In the genomic region with DNA sequence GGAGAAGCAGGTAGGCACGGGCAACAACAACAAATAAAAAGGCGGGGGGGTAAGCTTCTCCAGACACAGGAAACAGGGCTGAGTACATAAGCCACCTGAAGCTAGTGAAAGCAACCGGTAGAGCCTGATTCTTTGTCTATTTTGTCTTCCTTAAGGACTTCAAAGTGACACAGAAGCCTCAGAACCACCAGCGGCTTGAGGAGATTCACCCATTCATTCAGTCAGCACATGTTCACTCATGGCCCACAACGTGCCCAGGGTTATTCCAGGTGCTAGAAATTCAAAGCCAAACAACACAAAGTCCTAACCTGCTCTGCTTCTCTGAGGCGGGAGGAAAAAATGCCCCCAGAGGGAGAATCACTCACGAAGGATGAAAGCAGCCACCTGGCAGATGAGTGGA, we compare ENCODE assay signal across 27 cellular contexts.
A peak's percentile ranks its signal among the peaks of the same experiment; 100 is the strongest.
DNase-seq lines count a peak whose midpoint lies in the region; ATAC-seq, FAIRE-seq and TF ChIP-seq lines count a peak whose summit lies in the region.
"Had no signal": no experiment of that assay in that cellular context is flagged by ENCODE, and none has a peak within 500 bp of the region (broad histone marks: within the 10 kb centered on the region; RNA-seq: fewer than 3 reads in every experiment).

No MANE protein-coding gene starts in this region.

- no peaks in the 10 kb centered on the region for H3K36me3 ChIP-seq in GM23338 (ENCODE audit: insufficient read depth)
- no peaks in the 10 kb centered on the region for H3K36me3 ChIP-seq in H1 (ENCODE audit: control insufficient read depth in 2 of 4, insufficient read depth in 4 of 4, low read length in 3 of 4)
- no peaks in the 10 kb centered on the region for H3K36me3 ChIP-seq in smooth muscle cell (ENCODE audit: low read depth)
- no peaks in the 10 kb centered on the region for H3K36me3 ChIP-seq in aorta (ENCODE audit: control insufficient read depth in 1 of 2, insufficient read depth in 2 of 2, low read length in 1 of 2)
- H3K36me3 ChIP-seq: MG63 had no signal

- POLR2A ChIA-PET in H1 (lab: Charles Lee; ENCODE audit: partially characterized antibody), result no interaction called here

- no peaks in the 10 kb centered on the region for H3K27me3 ChIP-seq in GM23338 (ENCODE audit: insufficient read depth)
- H3K27me3 ChIP-seq in H1 (replicated peaks in 1 of 4; ENCODE audit: control insufficient read depth in 3 of 4, extremely low read depth in 1 of 4, insufficient read depth in 3 of 4, low read length in 3 of 4), result no peaks in the 10 kb centered on the region
- H3K27me3 ChIP-seq in smooth muscle cell (ENCODE audit: low read depth), result no peaks in the 10 kb centered on the region
- H3K27me3 ChIP-seq in aorta (ENCODE audit: control insufficient read depth in 1 of 2, insufficient read depth in 2 of 2, low read length in 1 of 2), result no peaks in the 10 kb centered on the region
- no peaks in the 10 kb centered on the region for H3K27me3 ChIP-seq in H9 (ENCODE audit: insufficient read depth, low read length)
- H3K27me3 ChIP-seq: MG63 had no signal

- no peak for DNase-seq in activated naive CD4-positive, alpha-beta T cell treated with anti-CD3 and anti-CD28 coated beads for 36 hours
- DNase-seq in GM23338 (ENCODE audit: low spot score) (no peak), H1 (ENCODE audit: low read depth in 1 of 2, low spot score in 2 of 2) (no peak), smooth muscle cell (lab: John Stamatoyannopoulos, UW; ENCODE audit: unreplicated experiment) (no peak), aorta (no peak), osteocyte (ENCODE audit: extremely low spot score, unreplicated experiment) (no peak), H9 (no peak)
- DNase-seq: DMS153; EL; GF-D8; KBM-7; MG63; NCI-H1048; NCI-H1417 treated with DMSO at 0.1 percent for 48 hours; NCI-H1694 treated with DMSO at 0.1 percent for 48 hours; NCI-H2081; NCI-H2171; NCI-H345; NCI-H524; NCI-H748 treated with DMSO at 0.1 percent for 48 hours; NK-92 treated with Interleukin-12 subunit alpha and Interleukin-12 subunit beta, amount 100 ng/mL, for 24 hours; PC-3; SK-N-SH; SW 1271 had no signal

- H3K79me2 ChIP-seq in GM23338 (replicated peaks; ENCODE audit: insufficient read depth) (no peaks in the 10 kb centered on the region), H1 (ENCODE audit: control insufficient read depth in 1 of 2, insufficient read depth in 2 of 2, low read length in 2 of 2) (no peaks in the 10 kb centered on the region), smooth muscle cell (ENCODE audit: low read depth) (no peaks in the 10 kb centered on the region), H9 (ENCODE audit: insufficient read depth, low read length) (no peaks in the 10 kb centered on the region)

- CTCF ChIA-PET in activated naive CD4-positive, alpha-beta T cell treated with anti-CD3 and anti-CD28 coated beads for 36 hours (lab: Charles Lee), result interaction anchor here (0.7 kb wide), 1 partner anchor 231 kb away, joined by 3 read pairs; no protein-coding TSS in a partner anchor
- CTCF ChIA-PET in H1 (lab: Charles Lee; ENCODE audit: partially characterized antibody), result interaction anchor here (0.6 to 1.3 kb wide), 4 partner anchors 8 to 54 kb away, joined by 3 to 5 read pairs (median 3); no protein-coding TSS in a partner anchor

- H3K18ac ChIP-seq in H1 (ENCODE audit: extremely low read depth, low read length) (peak overlapping the region; percentile 60; the same call in 1 of the 2 replicates), H9 (ENCODE audit: insufficient read length, low read depth, low read length) (no peak overlapping the region)

- H2BK5ac ChIP-seq in H1 (ENCODE audit: low read depth, low read length) (no peak overlapping the region), H9 (ENCODE audit: insufficient read length, low read length) (no peak overlapping the region)

- H3K9me2 ChIP-seq in GM23338 (ENCODE audit: insufficient read depth), result 0 out of 2 replicates have a peak, but pooled peaks cover 4% of the 10 kb centered on the region
- H3K9me2 ChIP-seq: SK-N-SH had no signal

- H3F3A ChIP-seq in GM23338 (replicated peaks; ENCODE audit: low read depth), result no peaks in the 10 kb centered on the region; the same call in 1 of the 2 replicates
- H3F3A ChIP-seq in smooth muscle cell (ENCODE audit: low read depth), result no peaks in the 10 kb centered on the region

- H3K27ac ChIP-seq in GM23338 (ENCODE audit: low read depth) (no peak overlapping the region), H1 (ENCODE audit: low read depth, low read length) (no peak overlapping the region), smooth muscle cell (ENCODE audit: low read depth) (peak overlapping the region; percentile 73), aorta (ENCODE audit: low read depth in 1 of 2, low read length in 2 of 2) (no peak overlapping the region), H9 (ENCODE audit: insufficient read length, low read depth, low read length) (no peak overlapping the region)

- H4K8ac ChIP-seq in H1 (ENCODE audit: extremely low read depth, insufficient read depth, low read length) (no peak overlapping the region), H9 (replicated peaks; ENCODE audit: insufficient read length, low read depth, low read length) (no peak overlapping the region)

- TF ChIP-seq RAD21 in H1 (IDR thresholded peaks at IDR 0.05 in 1 of 2, conservative IDR thresholded peaks at IDR 0.05 in 1 of 2; ENCODE audit: low read depth in 2 of 2, low read length in 2 of 2), result no peak

- H3K4me1 ChIP-seq in GM23338 (ENCODE audit: insufficient read depth), result peaks cover 8% of the 10 kb centered on the region
- H3K4me1 ChIP-seq in H1 (replicated peaks in 1 of 4; ENCODE audit: control insufficient read depth in 3 of 4, insufficient read depth in 4 of 4, low read length in 3 of 4), result peaks cover 0 to under 1% (median 0%) of the 10 kb centered on the region in 4 experiments; a peak in 1 of 7 replicates
- H3K4me1 ChIP-seq in smooth muscle cell (ENCODE audit: low read depth), result no peaks in the 10 kb centered on the region
- H3K4me1 ChIP-seq in aorta (ENCODE audit: control insufficient read depth in 1 of 2, insufficient read depth in 2 of 2, low read length in 2 of 2), result no peaks in the 10 kb centered on the region
- no peaks in the 10 kb centered on the region; the same call in 1 of the 2 replicates for H3K4me1 ChIP-seq in H9 (ENCODE audit: insufficient read depth, low read length)

- H3K56ac ChIP-seq in H1 (replicated peaks; ENCODE audit: insufficient read length, low read depth, low read length) (no peak overlapping the region), H9 (ENCODE audit: insufficient read length, low read depth, low read length) (no peak overlapping the region)

- H3K4me2 ChIP-seq in GM23338, result no peak overlapping the region
- H3K4me2 ChIP-seq in H1 (ENCODE audit: insufficient read depth in 1 of 2, low read depth in 2 of 2, low read length in 2 of 2), result no peak overlapping the region
- H3K4me2 ChIP-seq in smooth muscle cell, result no peak overlapping the region
- no peak overlapping the region for H3K4me2 ChIP-seq in H9 (ENCODE audit: insufficient read depth, insufficient read length, low read length)
- H3K4me2 ChIP-seq: SK-N-SH had no signal

- H2AK5ac ChIP-seq in H1 (ENCODE audit: low read depth, low read length) (no peak overlapping the region), H9 (ENCODE audit: insufficient read length, low read length) (no peak overlapping the region)

- no peaks in the 10 kb centered on the region for H3K36me3 Mint-ChIP-seq in activated naive CD4-positive, alpha-beta T cell treated with anti-CD3 and anti-CD28 coated beads, Interleukin-2, amount 50 U/mL, for 24 hours
- H3K36me3 Mint-ChIP-seq in activated naive CD4-positive, alpha-beta T cell treated with anti-CD3 and anti-CD28 coated beads for 36 hours (ENCODE audit: low read depth), result no peaks in the 10 kb centered on the region
- H3K36me3 Mint-ChIP-seq in GM23338 (ENCODE audit: low read depth), result no peaks in the 10 kb centered on the region
- no peaks in the 10 kb centered on the region for H3K36me3 Mint-ChIP-seq in osteocyte (ENCODE audit: unreplicated experiment)
- no peaks in the 10 kb centered on the region; a peak in 1 of 7 replicates for H3K36me3 Mint-ChIP-seq in H9 (ENCODE audit: insufficient read depth in 1 of 3, low read depth in 3 of 3)

- no peak for ATAC-seq in GM23338
- no peak for ATAC-seq in aorta (ENCODE audit: low FRiP score)
- ATAC-seq: PC-3 had no signal

- H2BK120ac ChIP-seq in H1 (replicated peaks; ENCODE audit: low read depth, low read length) (no peak overlapping the region), H9 (ENCODE audit: low read depth, low read length, poor library complexity, severe bottlenecking) (no peak overlapping the region)

- H3T11ph ChIP-seq in H9 (ENCODE audit: low read length), result no peak overlapping the region

- H2BK15ac ChIP-seq in H1 (ENCODE audit: low read length), result no peak overlapping the region
- no peak overlapping the region for H2BK15ac ChIP-seq in H9 (ENCODE audit: low read depth, low read length)

- H3K4ac ChIP-seq in H1 (replicated peaks; ENCODE audit: insufficient read length, low read depth, low read length) (no peak overlapping the region), H9 (ENCODE audit: low read depth, low read length) (no peak overlapping the region)

- peaks cover 5% of the 10 kb centered on the region for H3K27me3 Mint-ChIP-seq in activated naive CD4-positive, alpha-beta T cell treated with anti-CD3 and anti-CD28 coated beads, Interleukin-2, amount 50 U/mL, for 24 hours
- H3K27me3 Mint-ChIP-seq in activated naive CD4-positive, alpha-beta T cell treated with anti-CD3 and anti-CD28 coated beads for 36 hours (ENCODE audit: low read depth), result peaks cover 50% of the 10 kb centered on the region
- H3K27me3 Mint-ChIP-seq in GM23338 (ENCODE audit: insufficient read depth, low read depth, poor library complexity) (no peaks in the 10 kb centered on the region), osteocyte (ENCODE audit: unreplicated experiment) (peaks cover 41% of the 10 kb centered on the region), H9 (ENCODE audit: low read depth) (no peaks in the 10 kb centered on the region; the same call in 1 of the 2 replicates)

- intact Hi-C loops in activated naive CD4-positive, alpha-beta T cell treated with anti-CD3 and anti-CD28 coated beads for 36 hours (cut with micrococcal nuclease), result no loop called here
- intact Hi-C loops in aorta (cut with DNase I), result no loop called here

- H3K23ac ChIP-seq in H1 (ENCODE audit: insufficient read length), result no peak overlapping the region
- H3K23ac ChIP-seq in H9 (ENCODE audit: insufficient read length, low read depth, low read length), result no peak overlapping the region

- H4K91ac ChIP-seq in H1 (replicated peaks; ENCODE audit: insufficient read length, low read length) (no peak overlapping the region), H9 (ENCODE audit: insufficient read length, low read depth, low read length) (no peak overlapping the region)

- H3K23me2 ChIP-seq in H1 (ENCODE audit: low read depth, low read length), result no peaks in the 10 kb centered on the region
- H3K23me2 ChIP-seq in H9 (ENCODE audit: insufficient read length, low read depth, low read length, poor library complexity, severe bottlenecking), result no peaks in the 10 kb centered on the region

- no peaks in the 10 kb centered on the region for H3K9me3 ChIP-seq in H1 (ENCODE audit: insufficient read depth in 2 of 2, low read depth in 1 of 2, low read length in 1 of 2)
- H3K9me3 ChIP-seq in smooth muscle cell (replicated peaks; ENCODE audit: low read depth), result no peaks in the 10 kb centered on the region
- no peaks in the 10 kb centered on the region for H3K9me3 ChIP-seq in aorta (ENCODE audit: control insufficient read depth, low read length)
- H3K9me3 ChIP-seq in H9 (ENCODE audit: control insufficient read depth, low read depth, low read length), result no peaks in the 10 kb centered on the region
- H3K9me3 ChIP-seq: MG63, SK-N-SH had no signal

- H4K5ac ChIP-seq in H1 (ENCODE audit: insufficient read length, low read depth, low read length) (no peak overlapping the region), H9 (ENCODE audit: insufficient read length, low read depth, low read length) (no peak overlapping the region)

- H3K79me1 ChIP-seq in H1 (ENCODE audit: low read depth, low read length), result no peaks in the 10 kb centered on the region
- no peaks in the 10 kb centered on the region for H3K79me1 ChIP-seq in H9 (ENCODE audit: insufficient read depth, low read depth, low read length, poor library complexity, severe bottlenecking)

- FAIRE-seq in H1 (lab: Jason Lieb, UNC), result peak; percentile 39
- FAIRE-seq: GM12891, H54 had no signal

- no peak overlapping the region for H2BK20ac ChIP-seq in H1 (ENCODE audit: low read length)
- H2BK20ac ChIP-seq in H9 (ENCODE audit: low read depth, low read length, poor library complexity, severe bottlenecking), result no peak overlapping the region

- no peak overlapping the region for H3K4me3 ChIP-seq in GM23338
- no peak overlapping the region for H3K4me3 ChIP-seq in H1 (ENCODE audit: extremely low read depth in 1 of 4, insufficient read depth in 2 of 4, low read depth in 3 of 4, low read length in 4 of 4)
- no peak overlapping the region for H3K4me3 ChIP-seq in smooth muscle cell
- no peak overlapping the region for H3K4me3 ChIP-seq in aorta (ENCODE audit: low read length in 2 of 2)
- H3K4me3 ChIP-seq: MG63 had no signal

- TF ChIP-seq EP300 in H1 (IDR thresholded peaks at IDR 0.05; ENCODE audit: borderline replicate concordance in 1 of 2, low read depth in 2 of 2, low read length in 2 of 2), result no peak

- TF ChIP-seq CTCF in GM23338 (conservative IDR thresholded peaks at IDR 0.05; ENCODE audit: low read depth in 2 of 2), result no peak
- no peak for TF ChIP-seq CTCF in H1 (IDR thresholded peaks at IDR 0.05; ENCODE audit: control extremely low read depth in 1 of 3, insufficient read depth in 1 of 3, low read depth in 1 of 3, low read length in 3 of 3)
- TF ChIP-seq CTCF in smooth muscle cell (IDR thresholded peaks at IDR 0.05; ENCODE audit: borderline replicate concordance, insufficient read depth, poor library complexity, severe bottlenecking), result no peak
- no peak for TF ChIP-seq CTCF in osteocyte (IDR thresholded peaks at IDR 0.05)
- no peak for TF ChIP-seq CTCF in H9 (conservative IDR thresholded peaks at IDR 0.05)

- no peak for TF ChIP-seq POLR2A in H1 (IDR thresholded peaks at IDR 0.05; ENCODE audit: control extremely low read depth in 1 of 2, low read depth in 2 of 2, low read length in 2 of 2)

- no peaks in the 10 kb centered on the region for H4K20me1 ChIP-seq in GM23338 (replicated peaks; ENCODE audit: insufficient read depth)
- no peaks in the 10 kb centered on the region for H4K20me1 ChIP-seq in H1 (replicated peaks in 1 of 2; ENCODE audit: control insufficient read depth in 1 of 2, insufficient read depth in 2 of 2, low read length in 2 of 2)
- no peaks in the 10 kb centered on the region for H4K20me1 ChIP-seq in smooth muscle cell (ENCODE audit: low read depth)
- no peaks in the 10 kb centered on the region for H4K20me1 ChIP-seq in H9 (ENCODE audit: control insufficient read depth, insufficient read depth, insufficient read length)

- H3K4me1 Mint-ChIP-seq in activated naive CD4-positive, alpha-beta T cell treated with anti-CD3 and anti-CD28 coated beads, Interleukin-2, amount 50 U/mL, for 24 hours, result peaks cover 4% of the 10 kb centered on the region
- no peaks in the 10 kb centered on the region for H3K4me1 Mint-ChIP-seq in activated naive CD4-positive, alpha-beta T cell treated with anti-CD3 and anti-CD28 coated beads for 36 hours (ENCODE audit: low read depth)
- H3K4me1 Mint-ChIP-seq in GM23338 (peaks cover 3% of the 10 kb centered on the region), osteocyte (ENCODE audit: unreplicated experiment) (no peaks in the 10 kb centered on the region), H9 (peaks cover 12 to 13% of the 10 kb centered on the region in 2 experiments)

- H3K4me3 Mint-ChIP-seq in activated naive CD4-positive, alpha-beta T cell treated with anti-CD3 and anti-CD28 coated beads, Interleukin-2, amount 50 U/mL, for 24 hours, result no peak overlapping the region
- no peak overlapping the region for H3K4me3 Mint-ChIP-seq in activated naive CD4-positive, alpha-beta T cell treated with anti-CD3 and anti-CD28 coated beads for 36 hours
- H3K4me3 Mint-ChIP-seq in GM23338, result no peak overlapping the region
- H3K4me3 Mint-ChIP-seq in osteocyte (ENCODE audit: unreplicated experiment), result no peak overlapping the region
- H3K4me3 Mint-ChIP-seq in H9, result no peak overlapping the region

- H2BK12ac ChIP-seq in H1 (ENCODE audit: low read depth, low read length), result no peak overlapping the region
- no peak overlapping the region for H2BK12ac ChIP-seq in H9 (ENCODE audit: insufficient read length, low read depth, low read length)

- peak overlapping the region; percentile 8 for H3K27ac Mint-ChIP-seq in activated naive CD4-positive, alpha-beta T cell treated with anti-CD3 and anti-CD28 coated beads, Interleukin-2, amount 50 U/mL, for 24 hours
- no peak overlapping the region for H3K27ac Mint-ChIP-seq in activated naive CD4-positive, alpha-beta T cell treated with anti-CD3 and anti-CD28 coated beads for 36 hours
- H3K27ac Mint-ChIP-seq in GM23338 (no peak overlapping the region; the same call in 1 of the 2 replicates), osteocyte (ENCODE audit: unreplicated experiment) (no peak overlapping the region), H9 (peak overlapping the region in 1 of 3 experiments; percentile 60; a peak in 2 of 7 replicates)

- H3K9me3 Mint-ChIP-seq in activated naive CD4-positive, alpha-beta T cell treated with anti-CD3 and anti-CD28 coated beads, Interleukin-2, amount 50 U/mL, for 24 hours, result no peaks in the 10 kb centered on the region
- H3K9me3 Mint-ChIP-seq in activated naive CD4-positive, alpha-beta T cell treated with anti-CD3 and anti-CD28 coated beads for 36 hours, result no peaks in the 10 kb centered on the region
- H3K9me3 Mint-ChIP-seq in GM23338 (no peaks in the 10 kb centered on the region), osteocyte (ENCODE audit: unreplicated experiment) (no peaks in the 10 kb centered on the region), H9 (peaks cover 0 to 1% of the 10 kb centered on the region in 2 experiments; a peak in 1 of 5 replicates)

- H2AFZ ChIP-seq in GM23338 (peak overlapping the region; percentile 80), H1 (ENCODE audit: low read length) (0 out of 2 replicates have a peak overlapping the region, but pooled peaks have one; percentile 20), smooth muscle cell (ENCODE audit: low read depth) (no peak overlapping the region), H9 (ENCODE audit: low read length) (no peak overlapping the region)

- H3K14ac ChIP-seq in H1 (ENCODE audit: insufficient read length) (no peak overlapping the region), H9 (ENCODE audit: insufficient read depth, low read length) (no peak overlapping the region)

- 87% methylated on average over 7 of the region's 7 CpGs; no CpG with 5 or more reads in 1 of the 2 experiments for WGBS in H1 (ENCODE audit: extremely low coverage in 1 of 2, insufficient coverage in 1 of 2, insufficient read length in 1 of 2, insufficient replicate concordance in 2 of 2, low coverage in 1 of 2, low lambda C conversion rate in 2 of 2, missing lambda C conversion rate in 1 of 2), 2 experiments
- 57% methylated on average over 7 of the region's 7 CpGs for WGBS in smooth muscle cell (ENCODE audit: low lambda C conversion rate)
- WGBS in aorta, 2 donors, result 77 to 79% methylated on average over 7 of the region's 7 CpGs
- WGBS in H9 (ENCODE audit: extremely low coverage, insufficient read length, low lambda C conversion rate), result no CpG with 5 or more reads among the region's 7 CpGs

- H3K9ac ChIP-seq in H1 (replicated peaks in 1 of 4; ENCODE audit: extremely low read depth in 1 of 4, low read depth in 3 of 4, low read length in 3 of 4) (no peak overlapping the region), smooth muscle cell (ENCODE audit: low read depth) (peak overlapping the region; percentile 1), H9 (ENCODE audit: extremely low read depth, insufficient read length, low read length) (no peak overlapping the region)
- H3K9ac ChIP-seq: SK-N-SH had no signal

Comparison
In these comparisons a context has a peak if more than half of its experiments do, and no peak if none do; other contexts are left out.
1. H2AFZ ChIP-seq: peak in GM23338 (single experiment) and H1 (single experiment); none in smooth muscle cell (single experiment) and H9 (single experiment).